ENCODE assay signal across 18 cellular contexts in the genomic region with DNA sequence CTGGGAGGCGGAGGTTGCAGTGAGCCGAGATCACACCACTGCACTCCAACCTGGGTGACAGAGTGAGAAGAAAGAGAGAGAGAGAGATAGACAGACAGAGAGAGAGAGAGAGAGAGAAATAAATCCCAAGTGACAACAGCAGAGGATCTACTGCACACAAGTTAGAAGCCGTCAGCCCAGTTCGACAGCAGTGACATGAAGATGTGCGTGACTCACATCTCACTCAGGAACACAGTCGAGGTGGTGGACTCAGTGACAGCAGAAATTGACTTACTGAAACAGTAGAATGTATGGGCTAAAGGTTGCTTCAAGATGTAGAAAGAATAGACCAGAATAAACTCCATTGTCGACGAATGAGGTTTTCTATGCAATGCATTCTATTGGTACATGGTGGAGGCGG.
"Had no signal": no experiment of that assay in that cellular context is flagged by ENCODE, and none has a peak within 500 bp of the region (broad histone marks: within the 10 kb centered on the region; RNA-seq: fewer than 3 reads in every experiment).

No MANE protein-coding gene starts in this region.

- H3K4me3 ChIP-seq: left ventricle myocardium inferior, thoracic aorta had no signal

- DNase-seq: activated CD4-positive, alpha-beta T cell treated with anti-CD3 and anti-CD28 coated beads, Interleukin-2, amount 10 ng/mL, durations not matched to agents 7 days and 5 days; activated CD4-positive, CD25-positive, alpha-beta regulatory T cell treated with anti-CD3 and anti-CD28 coated beads, Interleukin-2, amount 50 U/mL, for 72 hours; activated naive CD4-positive, alpha-beta T cell treated with Interleukin-2 at 50 U/mL for 16 hours; activated T-cell treated with anti-CD3 and anti-CD28 coated beads, Interleukin-2, amount 50 U/mL, for 4 hours; amygdala; cortex of kidney; erythroblast; foreskin melanocyte; glutamatergic neuron; hippocampal formation; kidney glomerular epithelial cell; left ventricle myocardium inferior; occipital lobe; stimulated activated CD4-positive, alpha-beta T cell treated with anti-CD3 and anti-CD28 coated beads, Interleukin-4, amount 100 ng/mL, for 24 hours; stimulated activated naive CD4-positive, alpha-beta T cell treated with Interleukin-2 at 50 U/mL for 16 hours; T-cell; WERI-Rb-1 had no signal

- H3K4me1 ChIP-seq: left ventricle myocardium inferior had no signal

- ATAC-seq: activated T-cell treated with anti-CD3 and anti-CD28 coated beads, Interleukin-2, amount 50 U/mL, for 4 hours; T-cell had no signal

- H3K36me3 ChIP-seq: left ventricle myocardium inferior, thoracic aorta, WERI-Rb-1 had no signal

- H3K9me3 ChIP-seq: left ventricle myocardium inferior, thoracic aorta had no signal

- H3K27ac ChIP-seq: left ventricle myocardium inferior, thoracic aorta, WERI-Rb-1 had no signal
